ENCODE assay signal across 2 cellular contexts in genomic region chr2:170940066-170940465, GRCh38.
TF ChIP-seq lines count a peak whose summit lies in the region.

No MANE protein-coding gene starts in this region.

TF ChIP-seq in GM23338, 12 proteins besides CTCF, POLR2A, EP300 and RAD21:
- no peak for TF ChIP-seq CREB1 (CRISPR knock-in tag; IDR thresholded peaks at IDR 0.05; ENCODE audit: low read depth)
- no peak for TF ChIP-seq STAT1 (IDR thresholded peaks at IDR 0.05; ENCODE audit: unreplicated experiment)
- TF ChIP-seq REST (IDR thresholded peaks at IDR 0.05; ENCODE audit: unreplicated experiment) = no peak
- TF ChIP-seq EZH2phosphoT487 (IDR thresholded peaks at IDR 0.05; ENCODE audit: unreplicated experiment) = no peak
- no peak for TF ChIP-seq NANOG (IDR thresholded peaks at IDR 0.05; ENCODE audit: borderline replicate concordance)
- no peak for TF ChIP-seq ZNF331 (CRISPR knock-in tag; IDR thresholded peaks at IDR 0.05; ENCODE audit: low read depth)
- TF ChIP-seq EZH2 (IDR thresholded peaks at IDR 0.05; ENCODE audit: low read depth, unreplicated experiment) = no peak
- no peak for TF ChIP-seq ZNF114 (CRISPR knock-in tag; IDR thresholded peaks at IDR 0.05)
- no peak for TF ChIP-seq JUNB (IDR thresholded peaks at IDR 0.05; ENCODE audit: unreplicated experiment)
- no peak for TF ChIP-seq ZNF462 (CRISPR knock-in tag; IDR thresholded peaks at IDR 0.05)
- no peak for TF ChIP-seq ETS1 (IDR thresholded peaks at IDR 0.05)
- no peak for TF ChIP-seq POLR2AphosphoS5 (IDR thresholded peaks at IDR 0.05; ENCODE audit: low read depth)

TF ChIP-seq in GM12878, 131 proteins besides CTCF, POLR2A, EP300 and RAD21:
- TF ChIP-seq NR2C1 (IDR thresholded peaks at IDR 0.05) (no peak), TAF1 (IDR thresholded peaks at IDR 0.05; ENCODE audit: borderline replicate concordance, low read depth, low read length) (no peak), RAD51 (IDR thresholded peaks at IDR 0.05) (no peak)
